ENCODE assay signal across 16 cellular contexts in genomic region chr5:160030631-160031377, GRCh38. TPM values are rescaled to one million over a fixed set of nuclear protein-coding genes. Genes with fewer than 3 reads are reported as not detected.
DNase-seq lines count a peak whose midpoint lies in the region; ATAC-seq and TF ChIP-seq lines count a peak whose summit lies in the region.
"Had no signal": no experiment of that assay in that cellular context is flagged by ENCODE, and none has a peak within 500 bp of the region (broad histone marks: within the 10 kb centered on the region; RNA-seq: fewer than 3 reads in every experiment).

No MANE protein-coding gene starts in this region.

- H3K27me3 Mint-ChIP-seq in nephron (ENCODE audit: low read depth) (no peaks in the 10 kb centered on the region), chondrocyte (ENCODE audit: low read depth) (no peaks in the 10 kb centered on the region)
- H3K27me3 Mint-ChIP-seq: T-helper 17 cell had no signal

- H3K27ac Mint-ChIP-seq in nephron (peak overlapping the region; percentile 64 to 92 (median 86)), chondrocyte (ENCODE audit: unreplicated experiment) (no peak overlapping the region)

- peak; percentile 69 for DNase-seq in Ammon's horn (ENCODE audit: low spot score)
- peak; percentile 63 for DNase-seq in fibroblast of the aortic adventitia (ENCODE audit: low read depth)
- no peak for DNase-seq in tibial nerve (ENCODE audit: low spot score in 2 of 2)
- no peak for DNase-seq in NCI-H2107 (lab: John Stamatoyannopoulos, UW)
- DNase-seq in chondrocyte (ENCODE audit: low spot score) = no peak
- DNase-seq: ACHN; activated CD4-positive, CD25-positive, alpha-beta regulatory T cell; activated CD8-positive, alpha-beta memory T cell treated with anti-CD3 and anti-CD28 coated beads for 24 hours; CD8-positive, alpha-beta T cell; DND-41; NCI-H226; stimulated activated naive CD8-positive, alpha-beta T cell treated with anti-CD3 and anti-CD28 coated beads, Interleukin-15, Interleukin-2, amounts not matched to agents 100 U/mL and 50 U/mL, for 24 hours; T-helper 17 cell had no signal

- H3K4me3 ChIP-seq in fibroblast of the aortic adventitia (ENCODE audit: low read depth, low read length) (no peak overlapping the region), tibial nerve (no peak overlapping the region)

- ATAC-seq in SK-N-SH treated with all-trans-retinoic acid at 6 μM for 48 hours = peak; percentile 83
- no peak for ATAC-seq in HG03045 (IDR thresholded peaks at IDR 0.05; ENCODE audit: unreplicated experiment)
- ATAC-seq: CD8-positive, alpha-beta T cell; stimulated activated naive CD8-positive, alpha-beta T cell treated with anti-CD3 and anti-CD28 coated beads, Interleukin-15, Interleukin-2, amounts not matched to agents 100 U/mL and 50 U/mL, for 24 hours; T-helper 17 cell had no signal

- peaks cover 0 to 13% (median 0%) of the 10 kb centered on the region in 4 donors for H3K4me1 ChIP-seq in tibial nerve

- no peaks in the 10 kb centered on the region for H3K9me3 ChIP-seq in tibial nerve

- H3K27ac ChIP-seq in tibial nerve = no peak overlapping the region

- no peak for TF ChIP-seq EP300 in tibial nerve (IDR thresholded peaks at IDR 0.05)

- H3K36me3 Mint-ChIP-seq in nephron (ENCODE audit: low read depth) (peaks cover 49% of the 10 kb centered on the region), chondrocyte (ENCODE audit: low read depth) (peaks cover 13% of the 10 kb centered on the region)

- peaks cover 0 to 36% (median 0%) of the 10 kb centered on the region in 3 donors for H3K36me3 ChIP-seq in tibial nerve

- TF ChIP-seq CTCF in fibroblast of the aortic adventitia (IDR thresholded peaks at IDR 0.05; ENCODE audit: insufficient read depth, low read length) (no peak), nephron (IDR thresholded peaks at IDR 0.05; ENCODE audit: unreplicated experiment in 3 of 3) (no peak), tibial nerve (IDR thresholded peaks at IDR 0.05) (no peak), chondrocyte (IDR thresholded peaks at IDR 0.05) (no peak)

- H3K4me3 Mint-ChIP-seq in nephron (peak overlapping the region in 1 of 3 experiments; percentile 3), chondrocyte (ENCODE audit: unreplicated experiment) (no peak overlapping the region)
- H3K4me3 Mint-ChIP-seq: CD8-positive, alpha-beta T cell; T-helper 17 cell had no signal

- no peaks in the 10 kb centered on the region for H3K27me3 ChIP-seq in tibial nerve

- WGBS in tibial nerve, 2 donors = 59 to 67% methylated on average over 3 of the region's 3 CpGs

- H3K9me3 Mint-ChIP-seq in nephron (no peaks in the 10 kb centered on the region), chondrocyte (ENCODE audit: low read depth) (no peaks in the 10 kb centered on the region)
- H3K9me3 Mint-ChIP-seq: CD8-positive, alpha-beta T cell had no signal

- H3K4me1 Mint-ChIP-seq in nephron (peaks cover 16% of the 10 kb centered on the region), chondrocyte (ENCODE audit: low read depth) (peaks cover 21% of the 10 kb centered on the region)

- TF ChIP-seq POLR2A in tibial nerve (IDR thresholded peaks at IDR 0.05) = no peak

TF ChIP-seq in SK-N-SH treated with all-trans-retinoic acid at 6 μM for 48 hours, 23 proteins besides CTCF, POLR2A, EP300 and RAD21:
- TF ChIP-seq OSR1 (CRISPR knock-in tag; IDR thresholded peaks at IDR 0.05) = no peak
- peak; percentile 47 for TF ChIP-seq ISL1 (CRISPR knock-in tag; IDR thresholded peaks at IDR 0.05)
TF ChIP-seq in SK-N-SH treated with all-trans-retinoic acid at 6 μM for 48 hours: peak in this region for 1.

RNA-seq across cellular contexts. Expression of gene TTC1, which starts 21.9 kb away (rescaled TPM):
- total RNA-seq in fibroblast of the aortic adventitia (ENCODE audit: low replicate concordance) (43.4 and 56.4 TPM in 2 replicates), tibial nerve (10 to 100 TPM; 27.6 to 40.4 (median 36.9) TPM), chondrocyte (41.1 to 47.8 TPM (median 42.0 TPM) in 3 replicates)

Comparison
In these comparisons a context has a peak if more than half of its experiments do, and no peak if none do; other contexts are left out.
1. DNase-seq: peak in Ammon's horn (single experiment) and fibroblast of the aortic adventitia (single experiment); none in tibial nerve (0 of 2), NCI-H2107 (single experiment) and chondrocyte (single experiment).